In genomic region chr13:95301947-95302386, GRCh38 we compare ENCODE assay signal across 8 cellular contexts. TPM values are rescaled to one million over a fixed set of nuclear protein-coding genes. Genes with fewer than 3 reads are reported as not detected.
DNase-seq lines count a peak whose midpoint lies in the region; ATAC-seq and TF ChIP-seq lines count a peak whose summit lies in the region.

No MANE protein-coding gene starts in this region.

- H3K9ac ChIP-seq in smooth muscle cell (ENCODE audit: low read depth): peak overlapping the region; percentile 57

- POLR2A ChIA-PET in GM10248 (lab: Yijun Ruan, JAX): interaction anchor here (0.7 kb wide), 1 partner anchor 42 kb away, joined by 3 read pairs; no protein-coding TSS in a partner anchor

- CTCF ChIA-PET in GM10248 (lab: Yijun Ruan, JAX): interaction anchor here (0.9 to 5.2 kb wide), 15 partner anchors 9 to 121 kb away, joined by 3 to 23 read pairs (median 4); no protein-coding TSS in a partner anchor

- peak overlapping the region; percentile 97 for H3K4me2 ChIP-seq in smooth muscle cell

- DNase-seq in Ammon's horn (ENCODE audit: low spot score) (peak; percentile 8), WERI-Rb-1 (no peak), right atrium auricular region (ENCODE audit: low spot score) (no peak), smooth muscle cell (lab: John Stamatoyannopoulos, UW; ENCODE audit: unreplicated experiment) (no peak), GM10248 (ENCODE audit: extremely low spot score) (no peak)
- no peak for DNase-seq in stimulated activated CD4-positive, alpha-beta T cell treated with anti-CD3 and anti-CD28 coated beads, Interleukin-12 subunit alpha, Interleukin-12 subunit beta, amount 100 ng/mL, for 4 hours

- no peaks in the 10 kb centered on the region for H4K20me1 ChIP-seq in smooth muscle cell (ENCODE audit: low read depth)

- H3K36me3 ChIP-seq in WERI-Rb-1 (peaks cover 6% of the 10 kb centered on the region), right atrium auricular region (no peaks in the 10 kb centered on the region), smooth muscle cell (ENCODE audit: low read depth) (no peaks in the 10 kb centered on the region)

- H3K27ac ChIP-seq in WERI-Rb-1 (peak overlapping the region; percentile 66), right atrium auricular region (peak overlapping the region; percentile 63 to 78), smooth muscle cell (ENCODE audit: low read depth) (peak overlapping the region; percentile 62)

- peaks cover 0 to 23% of the 10 kb centered on the region in 2 donors for H3K4me1 ChIP-seq in right atrium auricular region
- H3K4me1 ChIP-seq in smooth muscle cell (ENCODE audit: low read depth): no peaks in the 10 kb centered on the region

- H3K9me3 ChIP-seq in WERI-Rb-1 (ENCODE audit: severe bottlenecking) (no peaks in the 10 kb centered on the region), right atrium auricular region (no peaks in the 10 kb centered on the region), smooth muscle cell (replicated peaks; ENCODE audit: low read depth) (no peaks in the 10 kb centered on the region)

- ATAC-seq in HG02870 (IDR thresholded peaks at IDR 0.05; ENCODE audit: unreplicated experiment): peak; percentile 6
- no peak for ATAC-seq in HG02852 (IDR thresholded peaks at IDR 0.05; ENCODE audit: unreplicated experiment)

- WGBS in smooth muscle cell (ENCODE audit: low lambda C conversion rate): 11% methylated on average over 14 of the region's 14 CpGs

- H3K79me2 ChIP-seq in smooth muscle cell (ENCODE audit: low read depth): peaks cover 24% of the 10 kb centered on the region

- peak overlapping the region; percentile 93 for H2AFZ ChIP-seq in smooth muscle cell (ENCODE audit: low read depth)

- peaks cover 10% of the 10 kb centered on the region for H3F3A ChIP-seq in smooth muscle cell (ENCODE audit: low read depth)

- TF ChIP-seq CTCF in WERI-Rb-1 (IDR thresholded peaks at IDR 0.05; ENCODE audit: low read depth, low read length) (no peak), right atrium auricular region (IDR thresholded peaks at IDR 0.05) (no peak), smooth muscle cell (IDR thresholded peaks at IDR 0.05; ENCODE audit: borderline replicate concordance, insufficient read depth, poor library complexity, severe bottlenecking) (no peak), GM10248 (IDR thresholded peaks at IDR 0.05; ENCODE audit: control extremely low read depth, extremely low read depth, low read depth, missing control alignments) (no peak)

- peak overlapping the region; percentile 56 for H3K4me3 ChIP-seq in WERI-Rb-1 (ENCODE audit: low read depth, low read length)
- H3K4me3 ChIP-seq in right atrium auricular region: peak overlapping the region; percentile 66 to 75
- peak overlapping the region; percentile 75 for H3K4me3 ChIP-seq in smooth muscle cell

- H3K27me3 ChIP-seq in WERI-Rb-1 (ENCODE audit: insufficient read depth, low read depth, severe bottlenecking) (no peaks in the 10 kb centered on the region), right atrium auricular region (no peaks in the 10 kb centered on the region), smooth muscle cell (ENCODE audit: low read depth) (no peaks in the 10 kb centered on the region)

RNA-seq across cellular contexts. Expression of gene ABCC4, which starts 0.7 kb away (rescaled TPM):
- total RNA-seq in right atrium auricular region: 1 to 10 TPM; 3.0 to 4.2 TPM
- total RNA-seq in smooth muscle cell: 35.9 and 37.7 TPM in 2 replicates
- polyA plus RNA-seq in smooth muscle cell: 11.9 and 15.4 TPM in 2 replicates
